In the genomic region with DNA sequence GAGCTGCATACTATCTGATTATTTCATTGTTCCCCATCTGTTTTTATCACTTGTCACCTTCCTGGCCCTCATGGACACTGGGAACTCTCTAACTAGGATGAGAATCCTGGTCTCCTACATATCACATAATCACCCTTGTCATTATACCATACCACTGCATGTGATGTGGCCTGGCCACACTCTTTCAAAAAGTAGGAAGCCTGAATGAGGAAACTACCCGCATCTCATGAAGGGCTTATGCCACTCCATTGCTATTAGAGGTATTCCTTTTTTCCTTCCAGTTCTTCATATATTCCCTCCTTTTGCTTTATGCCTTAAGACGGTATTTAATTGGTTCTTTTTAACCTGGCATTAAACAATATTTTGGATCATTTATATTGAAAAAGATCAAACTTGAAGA, we compare ENCODE assay signal across 7 cellular contexts.
"Had no signal": no experiment of that assay in that cellular context is flagged by ENCODE, and none has a peak within 500 bp of the region (broad histone marks: within the 10 kb centered on the region; RNA-seq: fewer than 3 reads in every experiment).

No MANE protein-coding gene starts in this region.

- H3K27me3 Mint-ChIP-seq: IgD-negative memory B cell had no signal

- H3K4me3 ChIP-seq: K562 had no signal

- FAIRE-seq: HepG2, HTR-8/SVneo, K562 had no signal

- H3K4me3 Mint-ChIP-seq: IgD-negative memory B cell had no signal

- ATAC-seq: K562 had no signal

- H3K27ac ChIP-seq: HL-60 had no signal

- H3K36me3 Mint-ChIP-seq: IgD-negative memory B cell had no signal

- DNase-seq: IMR-90, KBM-7 had no signal

- H3K27ac Mint-ChIP-seq: IgD-negative memory B cell had no signal

- H3K4me1 Mint-ChIP-seq: IgD-negative memory B cell had no signal
